ENCODE assay signal across 1 cellular context in genomic region chr12:1812650-1813302, GRCh38.
TF ChIP-seq lines count a peak whose summit lies in the region.

No MANE protein-coding gene starts in this region.

TF ChIP-seq in HepG2, 621 proteins besides CTCF, POLR2A, EP300 and RAD21 (continued from another document and continues in another):
- TF ChIP-seq HIVEP1 (CRISPR knock-in tag; IDR thresholded peaks at IDR 0.05) (no peak), KMT2B (CRISPR knock-in tag; IDR thresholded peaks at IDR 0.05) (no peak), ZNF747 (CRISPR knock-in tag; IDR thresholded peaks at IDR 0.05; ENCODE audit: borderline replicate concordance) (no peak), ZEB1 (IDR thresholded peaks at IDR 0.05; ENCODE audit: insufficient replicate concordance, low read depth) (peak; percentile 51), ZBTB43 (CRISPR knock-in tag; conservative IDR thresholded peaks at IDR 0.05) (no peak), PTBP1 (IDR thresholded peaks at IDR 0.05; ENCODE audit: low read depth, low read length, poor library complexity, severe bottlenecking) (no peak), LBX2 (CRISPR knock-in tag; IDR thresholded peaks at IDR 0.05; ENCODE audit: borderline replicate concordance) (no peak), ZNF280D (CRISPR knock-in tag; IDR thresholded peaks at IDR 0.05) (no peak), STAT5B (CRISPR knock-in tag; IDR thresholded peaks at IDR 0.05) (no peak), KLF6 (CRISPR knock-in tag; IDR thresholded peaks at IDR 0.05) (0 out of 2 replicates have a peak, but pooled peaks have one; percentile 26), ZNF615 (CRISPR knock-in tag; IDR thresholded peaks at IDR 0.05; ENCODE audit: borderline replicate concordance) (no peak), IKZF4 (CRISPR knock-in tag; IDR thresholded peaks at IDR 0.05; ENCODE audit: borderline replicate concordance, low read depth, not compliant biosample characterization) (no peak), KLF16 (CRISPR knock-in tag; IDR thresholded peaks at IDR 0.05) (no peak), PRDM10 (CRISPR knock-in tag; IDR thresholded peaks at IDR 0.05; ENCODE audit: low read depth) (no peak), ZNF879 (CRISPR knock-in tag; IDR thresholded peaks at IDR 0.05) (no peak), ZNF143 (CRISPR knock-in tag; IDR thresholded peaks at IDR 0.05) (no peak), ZNF784 (CRISPR knock-in tag; IDR thresholded peaks at IDR 0.05; ENCODE audit: borderline replicate concordance) (0 out of 2 replicates have a peak, but pooled peaks have one; percentile 44), ARID4A (CRISPR knock-in tag; IDR thresholded peaks at IDR 0.05; ENCODE audit: borderline replicate concordance) (no peak; the same call in 1 of the 2 replicates), PBX3 (CRISPR knock-in tag; IDR thresholded peaks at IDR 0.05; ENCODE audit: borderline replicate concordance) (no peak), TGIF2 (CRISPR knock-in tag; IDR thresholded peaks at IDR 0.05) (no peak), NFATC3 (CRISPR knock-in tag; IDR thresholded peaks at IDR 0.05) (no peak), TP53 (CRISPR knock-in tag; conservative IDR thresholded peaks at IDR 0.05) (no peak), ZBTB38 (CRISPR knock-in tag; IDR thresholded peaks at IDR 0.05) (no peak), HIC2 (CRISPR knock-in tag; IDR thresholded peaks at IDR 0.05; ENCODE audit: low read depth) (no peak), SRSF4 (IDR thresholded peaks at IDR 0.05; ENCODE audit: low read depth, low read length, poor library complexity, severe bottlenecking) (no peak), ZNF276 (CRISPR knock-in tag; IDR thresholded peaks at IDR 0.05; ENCODE audit: low read depth) (no peak), PCBP1 (IDR thresholded peaks at IDR 0.05; ENCODE audit: borderline replicate concordance, low read depth, low read length) (no peak), BORCS8-MEF2B (CRISPR knock-in tag; IDR thresholded peaks at IDR 0.05) (no peak), ZNF34 (CRISPR knock-in tag; IDR thresholded peaks at IDR 0.05; ENCODE audit: borderline replicate concordance) (no peak), RNF2 (conservative IDR thresholded peaks at IDR 0.05; ENCODE audit: low read depth) (no peak), ZFP37 (CRISPR knock-in tag; IDR thresholded peaks at IDR 0.05; ENCODE audit: borderline replicate concordance) (0 out of 2 replicates have a peak, but pooled peaks have one; percentile 38), SAFB2 (CRISPR knock-in tag; IDR thresholded peaks at IDR 0.05; ENCODE audit: borderline replicate concordance, low read depth) (no peak), ZNF180 (CRISPR knock-in tag; IDR thresholded peaks at IDR 0.05; ENCODE audit: borderline replicate concordance, low read depth) (no peak), SRSF9 (IDR thresholded peaks at IDR 0.05; ENCODE audit: borderline replicate concordance, insufficient read depth, low read depth, low read length, poor library complexity, severe bottlenecking) (no peak), MED1 (CRISPR knock-in tag; IDR thresholded peaks at IDR 0.05) (peak; percentile 91), ZSCAN29 (CRISPR knock-in tag; conservative IDR thresholded peaks at IDR 0.05) (no peak), ZNF383 (CRISPR knock-in tag; IDR thresholded peaks at IDR 0.05; ENCODE audit: borderline replicate concordance) (no peak), ZBTB2 (CRISPR knock-in tag; IDR thresholded peaks at IDR 0.05; ENCODE audit: low read depth) (no peak), NCOA2 (CRISPR knock-in tag; IDR thresholded peaks at IDR 0.05) (peak; percentile 67)
